8 cellular contexts compared by ENCODE assay signal in the genomic region with DNA sequence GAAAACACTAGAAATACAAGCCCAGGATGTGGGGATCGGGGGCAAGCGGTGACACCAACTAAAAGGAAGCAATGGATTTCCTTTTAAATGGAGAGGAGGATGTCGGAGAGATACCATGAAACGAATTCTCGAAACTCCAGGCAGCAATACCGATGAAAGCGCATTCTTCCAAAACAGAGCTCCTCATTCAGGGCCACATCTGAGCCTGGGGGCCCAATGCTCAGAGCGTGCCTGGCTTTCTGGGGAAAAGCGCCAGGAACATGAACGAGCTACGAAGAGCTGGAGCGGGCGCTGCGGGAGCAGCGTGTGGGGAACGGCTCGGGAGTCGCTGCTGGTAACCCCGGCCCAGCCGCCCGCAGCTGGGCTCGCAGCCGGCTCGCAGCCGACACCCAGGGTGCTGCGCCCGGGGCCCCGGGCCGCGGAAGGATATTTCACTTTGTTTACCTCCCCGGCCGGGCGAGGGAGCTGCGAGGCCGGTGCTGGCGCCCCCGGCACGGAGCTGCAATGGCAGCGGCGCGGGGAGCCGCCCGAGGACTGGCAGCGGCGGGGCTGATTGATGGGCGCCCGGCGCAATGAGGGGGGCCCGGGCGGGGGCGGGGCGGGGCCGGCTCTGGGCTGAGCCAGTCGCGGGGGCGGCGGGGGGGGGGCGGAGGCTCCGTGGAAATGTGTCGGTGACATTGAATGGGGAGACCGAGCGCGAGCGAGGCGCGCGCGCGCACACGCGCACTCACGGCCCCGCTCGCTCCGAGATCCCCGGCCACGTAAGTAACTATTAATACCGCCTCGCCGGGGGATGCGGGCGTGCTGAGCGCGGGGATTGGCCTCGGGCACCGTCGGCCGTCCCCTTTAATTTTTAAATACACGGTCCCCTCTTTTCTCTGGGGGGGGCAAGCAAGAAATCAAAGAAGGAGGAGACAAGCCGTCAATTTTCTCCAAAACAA. TPM values are rescaled to one million over a fixed set of nuclear protein-coding genes. Genes with fewer than 3 reads are reported as not detected.
A peak's percentile ranks its signal among the peaks of the same experiment; 100 is the strongest.
DNase-seq lines count a peak whose midpoint lies in the region; ATAC-seq and TF ChIP-seq lines count a peak whose summit lies in the region.

TRIB2 (plus strand) TSS at position 687 of the 941 bp plus-strand sequence. CDS start 1,372 bp downstream, outside the sequence.

- 1% methylated on average over 13 to 87 of the region's 90 CpGs for WGBS in body of pancreas, 2 donors
- WGBS in iPS DF 6.9 (ENCODE audit: insufficient coverage, insufficient read length) = no CpG with 5 or more reads among the region's 90 CpGs

- H3K4me1 ChIP-seq in body of pancreas (peaks cover 43% of the 10 kb centered on the region), iPS DF 6.9 (ENCODE audit: control insufficient read depth, insufficient read depth, low read length) (peaks cover 6% of the 10 kb centered on the region; the same call in 1 of the 2 replicates), gastrocnemius medialis (peaks cover 36 to 39% of the 10 kb centered on the region in 2 donors)

- H3K4me3 ChIP-seq in body of pancreas (peak within 1 kb of the TSS; percentile 62 to 89), iPS DF 6.9 (ENCODE audit: low read length) (peak within 1 kb of the TSS; percentile 78), gastrocnemius medialis (peak within 1 kb of the TSS; percentile 83 to 97 (median 93))

- DNase-seq in NCI-H2107 (lab: John Stamatoyannopoulos, UW) (peak; percentile 51), UCSD-AML1 (lab: John Stamatoyannopoulos, UW; ENCODE audit: unreplicated experiment) (peak; percentile 75), body of pancreas (peak; percentile 84 to 92 (median 88)), iPS DF 6.9 (ENCODE audit: low read depth, low spot score) (no peak), gastrocnemius medialis (peak; percentile 77 to 89)

- H3K36me3 ChIP-seq in body of pancreas (replicated peaks in 1 of 2; ENCODE audit: insufficient read depth in 1 of 2, low read depth in 2 of 2) (no peaks in the 10 kb centered on the region), iPS DF 6.9 (ENCODE audit: control insufficient read depth, insufficient read depth, low read length) (no peaks in the 10 kb centered on the region), gastrocnemius medialis (no peaks in the 10 kb centered on the region)

- H3K27me3 ChIP-seq in body of pancreas = no peaks in the 10 kb centered on the region
- no peaks in the 10 kb centered on the region for H3K27me3 ChIP-seq in iPS DF 6.9 (ENCODE audit: control insufficient read depth, insufficient read depth, low read length)
- H3K27me3 ChIP-seq in gastrocnemius medialis = no peaks in the 10 kb centered on the region

- intact Hi-C loops in body of pancreas (cut with DNase I) = no loop called here
- intact Hi-C loops in gastrocnemius medialis (cut with DNase I; ENCODE audit: low total_unique reads) = loop anchor here (1.0 to 10.0 kb wide), 6 partner anchors 215 to 886 kb away; no protein-coding TSS in a partner anchor

- H3K9me3 ChIP-seq in body of pancreas = no peaks in the 10 kb centered on the region
- no peaks in the 10 kb centered on the region for H3K9me3 ChIP-seq in iPS DF 6.9 (ENCODE audit: control insufficient read depth, insufficient read depth, low read length)
- no peaks in the 10 kb centered on the region for H3K9me3 ChIP-seq in gastrocnemius medialis

- TF ChIP-seq POLR2A in GM15510 (IDR thresholded peaks at IDR 0.05; ENCODE audit: borderline replicate concordance, extremely low read depth, insufficient read length) (peak; percentile 38), body of pancreas (IDR thresholded peaks at IDR 0.05) (peak; percentile 50 to 82 (median 73)), gastrocnemius medialis (IDR thresholded peaks at IDR 0.05) (peak; percentile 73 to 88)

- H3K27ac ChIP-seq in body of pancreas = peak within 1 kb of the TSS; percentile 62 to 92 (median 88)
- H3K27ac ChIP-seq in iPS DF 6.9 (ENCODE audit: low read length) = no peak within 1 kb of the TSS
- peak within 1 kb of the TSS; percentile 92 to 96 (median 95) for H3K27ac ChIP-seq in gastrocnemius medialis

- ATAC-seq in HG02973 (IDR thresholded peaks at IDR 0.05; ENCODE audit: unreplicated experiment) = peak; percentile 63
- peak; percentile 79 for ATAC-seq in body of pancreas
- ATAC-seq in gastrocnemius medialis = peak; percentile 61 to 71
- ATAC-seq in GM19467 (IDR thresholded peaks at IDR 0.05; ENCODE audit: unreplicated experiment) = no peak

- TF ChIP-seq CTCF in body of pancreas (IDR thresholded peaks at IDR 0.05) (peak in 1 of 7 experiments; percentile 20), gastrocnemius medialis (IDR thresholded peaks at IDR 0.05 in 4 of 5, conservative IDR thresholded peaks at IDR 0.05 in 1 of 5) (peak in 1 of 5 experiments; percentile 28)

- in situ Hi-C loops in gastrocnemius medialis (cut with MboI; ENCODE audit: low sequenced_read_pairs in 4 of 4) = loop anchor here (10.0 to 25.0 kb wide), 5 partner anchors 208 to 854 kb away; no protein-coding TSS in a partner anchor

RNA-seq across cellular contexts. Expression of gene TRIB2, which starts in this region (rescaled TPM):
- total RNA-seq in body of pancreas = 10 to 100 TPM; 49.3 to 99.2 TPM
- total RNA-seq in gastrocnemius medialis = 10 to 100 TPM; 12.6 to 18.5 (median 15.9) TPM
